ENCODE assay signal across 8 cellular contexts in the genomic region with DNA sequence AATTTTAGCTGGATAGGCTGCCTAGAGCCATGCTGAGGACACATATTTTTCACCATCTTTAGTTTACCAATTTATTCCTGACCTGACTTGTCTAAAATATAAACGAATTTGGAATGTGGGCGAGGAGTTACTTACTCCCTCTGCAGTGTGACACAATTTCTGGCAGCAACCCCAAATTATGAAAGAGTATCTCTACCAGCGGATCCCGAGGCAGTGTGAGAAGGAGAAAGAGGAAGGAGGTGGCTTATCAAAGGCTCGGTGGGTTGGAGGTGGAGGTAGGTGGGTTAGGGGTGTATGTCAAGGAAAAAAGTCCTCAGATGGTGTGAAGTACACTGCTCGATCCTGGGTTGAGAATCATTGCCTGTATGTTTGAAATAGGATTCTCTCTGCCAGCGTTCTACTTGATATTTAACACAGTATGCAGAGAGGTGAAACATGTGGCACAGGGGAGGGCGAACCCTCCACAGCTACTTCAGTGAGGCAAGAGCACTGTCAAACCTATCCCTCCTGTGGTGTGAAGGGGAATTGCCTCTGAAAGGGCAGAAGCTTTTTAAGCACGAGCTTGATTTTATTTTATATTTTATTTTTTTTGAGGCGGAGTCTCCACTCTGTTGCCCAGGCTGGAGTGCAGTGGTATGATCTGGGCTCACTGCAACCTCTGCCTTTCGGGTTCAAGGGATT.
DNase-seq lines count a peak whose midpoint lies in the region; ATAC-seq, FAIRE-seq and TF ChIP-seq lines count a peak whose summit lies in the region.

No MANE protein-coding gene starts in this region.

- POLR2A ChIA-PET in A549 (lab: Yijun Ruan, JAX) (no interaction called here), HepG2 (lab: Yijun Ruan, JAX) (interaction anchor here (0.9 to 1.3 kb wide), 7 partner anchors 14 to 164 kb away, joined by 3 to 14 read pairs (median 4); partner anchors contain the start of genes COQ10B, HSPD1, HSPE1 and SF3B1)

- BruUV-seq in HepG2 (replicated peaks; lab: Mats Ljungman, UMichigan) = no TSS peak

- TF ChIP-seq RAD21 in A549 (conservative IDR thresholded peaks at IDR 0.05 in 1 of 2, IDR thresholded peaks at IDR 0.05 in 1 of 2) = peak; percentile 43 to 51; a peak in 3 of 5 replicates
- TF ChIP-seq RAD21 in HepG2 (CRISPR knock-in tag; IDR thresholded peaks at IDR 0.05) = no peak

- CTCF ChIA-PET in A549 (lab: Yijun Ruan, JAX) = interaction anchor here (0.6 to 1.4 kb wide), 6 partner anchors 9 to 102 kb away, joined by 3 to 11 read pairs (median 4); no protein-coding TSS in a partner anchor
- CTCF ChIA-PET in HepG2 (lab: Yijun Ruan, JAX; ENCODE audit: low intra/inter-chr PET ratio, low total read pairs) = no interaction called here

- TF ChIP-seq POLR2A in A549 (IDR thresholded peaks at IDR 0.05; ENCODE audit: low read length) (no peak), body of pancreas (IDR thresholded peaks at IDR 0.05) (no peak), HepG2 (IDR thresholded peaks at IDR 0.05; ENCODE audit: insufficient read depth in 1 of 2, low read depth in 2 of 2, low read length in 2 of 2) (no peak)

- H3K4me3 ChIP-seq in A549 = no peak overlapping the region
- H3K4me3 ChIP-seq in body of pancreas = no peak overlapping the region
- peak overlapping the region in 1 of 3 experiments; percentile 14; a peak in 1 of 6 replicates for H3K4me3 ChIP-seq in HepG2 (replicated peaks in 1 of 3; ENCODE audit: insufficient read depth in 1 of 3, low read depth in 2 of 3, low read length in 3 of 3)

- WGBS in A549 (ENCODE audit: missing lambda C conversion rate) = 42% methylated on average over 11 of the region's 11 CpGs
- WGBS in body of pancreas, 2 donors = 53 to 54% methylated on average over 11 of the region's 11 CpGs
- 32% methylated on average over 11 of the region's 11 CpGs for WGBS in HepG2 (ENCODE audit: low lambda C conversion rate)

- H3K27ac ChIP-seq in A549 (peak overlapping the region in 1 of 2 experiments; percentile 21; a peak in 2 of 6 replicates), body of pancreas (no peak overlapping the region), HepG2 (ENCODE audit: extremely low read length, insufficient read depth, low read length) (no peak overlapping the region)

- H3K4me1 ChIP-seq in A549 (peaks cover 8% of the 10 kb centered on the region; the same call in 1 of the 3 replicates), body of pancreas (no peaks in the 10 kb centered on the region), HepG2 (ENCODE audit: insufficient read depth, low read length) (peaks cover 23% of the 10 kb centered on the region)

- peak; percentile 28 to 76 for DNase-seq in A549 (ENCODE audit: low read depth in 1 of 2, low spot score in 1 of 2)
- DNase-seq in GM18507 (ENCODE audit: extremely low spot score, insufficient read length, low read depth) = no peak
- DNase-seq in OCI-M1 (lab: John Stamatoyannopoulos, UW) = peak; percentile 77
- peak in 3 of 4 donors; percentile 19 to 42 (median 24) for DNase-seq in body of pancreas
- peak; percentile 69 for DNase-seq in HepG2 (ENCODE audit: low spot score)

- peak; percentile 23; the same call in 2 of the 3 replicates for TF ChIP-seq CTCF in A549 (IDR thresholded peaks at IDR 0.05)
- peak in 4 of 7 experiments; percentile 20 to 40 (median 34) for TF ChIP-seq CTCF in body of pancreas (IDR thresholded peaks at IDR 0.05)
- peak; percentile 52 for TF ChIP-seq CTCF in HepG2 (CRISPR knock-in tag; IDR thresholded peaks at IDR 0.05)

- no peak for FAIRE-seq in A549 (lab: Jason Lieb, UNC)
- FAIRE-seq in GM18507 (lab: Jason Lieb, UNC) = peak; percentile 71
- peak; percentile 64 for FAIRE-seq in HepG2 (lab: Jason Lieb, UNC)

- no peaks in the 10 kb centered on the region for H4K20me1 ChIP-seq in HepG2 (ENCODE audit: insufficient read depth, low read length)

- no peak overlapping the region for H3K9ac ChIP-seq in HepG2 (ENCODE audit: insufficient read depth, low read depth, low read length)

- no peaks in the 10 kb centered on the region for H3K36me3 ChIP-seq in body of pancreas (replicated peaks in 1 of 2; ENCODE audit: insufficient read depth in 1 of 2, low read depth in 2 of 2)
- H3K36me3 ChIP-seq in HepG2 (replicated peaks in 1 of 2; ENCODE audit: control insufficient read depth in 1 of 2, insufficient read depth in 2 of 2, low read length in 2 of 2) = no peaks in the 10 kb centered on the region

- H2AFZ ChIP-seq in HepG2 (ENCODE audit: low read length) = peak overlapping the region; percentile 92

- intact Hi-C loops in body of pancreas (cut with DNase I) = no loop called here
- intact Hi-C loops in HepG2 (cut with micrococcal nuclease; ENCODE audit: unreplicated experiment) = loop anchor here (2.0 to 5.0 kb wide), 3 partner anchors 82 to 177 kb away; partner anchors contain the start of genes HSPE1 and MOB4

- in situ Hi-C loops in HepG2 (cut with HindIII; ENCODE audit: extremely low pct_ligation_motif_present, low pct_unique_long_range_greater_than_20kb) = no loop called here

- H3K27me3 ChIP-seq in body of pancreas (no peaks in the 10 kb centered on the region), HepG2 (ENCODE audit: control insufficient read depth in 1 of 2, insufficient read depth in 2 of 2, low read length in 2 of 2) (peaks cover 0 to 17% of the 10 kb centered on the region in 2 experiments; a peak in 2 of 5 replicates)

- ATAC-seq in A549 = peak; percentile 92 to 94
- ATAC-seq in HG03135 (IDR thresholded peaks at IDR 0.05; ENCODE audit: unreplicated experiment) = peak; percentile 55
- ATAC-seq in body of pancreas = peak; percentile 64
- peak; percentile 97 for ATAC-seq in HepG2
- no peak for ATAC-seq in HG02970 (IDR thresholded peaks at IDR 0.05; ENCODE audit: low FRiP score, unreplicated experiment)
- ATAC-seq in GM18873 (IDR thresholded peaks at IDR 0.05; ENCODE audit: low FRiP score, unreplicated experiment) = no peak

- H3K4me2 ChIP-seq in A549 (peak overlapping the region; percentile 30; the same call in 2 of the 3 replicates), HepG2 (ENCODE audit: low read depth, low read length) (peak overlapping the region; percentile 62)

- no peaks in the 10 kb centered on the region for H3K9me3 ChIP-seq in A549
- no peaks in the 10 kb centered on the region for H3K9me3 ChIP-seq in body of pancreas
- H3K9me3 ChIP-seq in HepG2 (ENCODE audit: low read length) = no peaks in the 10 kb centered on the region

- no peaks in the 10 kb centered on the region for H3K79me2 ChIP-seq in HepG2 (ENCODE audit: insufficient read depth, low read length)

- TF ChIP-seq EP300 in A549 (IDR thresholded peaks at IDR 0.05) (no peak), HepG2 (IDR thresholded peaks at IDR 0.05; ENCODE audit: low read depth in 2 of 2, low read length in 2 of 2) (no peak), HepG2 (CRISPR knock-in tag; IDR thresholded peaks at IDR 0.05; ENCODE audit: borderline replicate concordance) (no peak)

TF ChIP-seq in A549, 52 proteins besides CTCF, POLR2A, EP300 and RAD21:
- TF ChIP-seq BCL3 (IDR thresholded peaks at IDR 0.05) (no peak), BHLHE40 (IDR thresholded peaks at IDR 0.05; ENCODE audit: low read depth, low read length) (no peak), E2F6 (IDR thresholded peaks at IDR 0.05; ENCODE audit: borderline replicate concordance, low read depth) (no peak), SMC3 (IDR thresholded peaks at IDR 0.05) (peak; percentile 47)
- TF ChIP-seq, protein P1, sequence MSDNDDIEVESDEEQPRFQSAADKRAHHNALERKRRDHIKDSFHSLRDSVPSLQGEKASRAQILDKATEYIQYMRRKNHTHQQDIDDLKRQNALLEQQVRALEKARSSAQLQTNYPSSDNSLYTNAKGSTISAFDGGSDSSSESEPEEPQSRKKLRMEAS (IDR thresholded peaks at IDR 0.05) = 0 out of 2 replicates have a peak, but pooled peaks have one; percentile 25

TF ChIP-seq in HepG2, 621 proteins besides CTCF, POLR2A, EP300 and RAD21 (continues in another document):
- TF ChIP-seq THAP11 (CRISPR knock-in tag; IDR thresholded peaks at IDR 0.05) = 0 out of 2 replicates have a peak, but pooled peaks have one; percentile 32
- TF ChIP-seq, protein P1 (IDR thresholded peaks at IDR 0.05) = peak; percentile 53
- TF ChIP-seq USF2 (IDR thresholded peaks at IDR 0.05; ENCODE audit: low read depth, low read length) = no peak
- no peak for TF ChIP-seq USF2 (CRISPR knock-in tag; IDR thresholded peaks at IDR 0.05; ENCODE audit: borderline replicate concordance)
- TF ChIP-seq FOSL2 (CRISPR knock-in tag; IDR thresholded peaks at IDR 0.05) = 0 out of 2 replicates have a peak, but pooled peaks have one; percentile 16
- TF ChIP-seq STAG1 (CRISPR knock-in tag; IDR thresholded peaks at IDR 0.05) = peak; percentile 67
- peak; percentile 42 for TF ChIP-seq SAP130 (CRISPR knock-in tag; IDR thresholded peaks at IDR 0.05; ENCODE audit: low read depth)
- TF ChIP-seq ARID2 (CRISPR knock-in tag; IDR thresholded peaks at IDR 0.05; ENCODE audit: borderline replicate concordance) = 0 out of 2 replicates have a peak, but pooled peaks have one; percentile 63
- 0 out of 2 replicates have a peak, but pooled peaks have one; percentile 40 for TF ChIP-seq ZNF354B (CRISPR knock-in tag; IDR thresholded peaks at IDR 0.05)
- TF ChIP-seq SMC3 (IDR thresholded peaks at IDR 0.05; ENCODE audit: low read length) = peak; percentile 82; the same call in 1 of the 2 replicates
- no peak for TF ChIP-seq GATAD1 (CRISPR knock-in tag; IDR thresholded peaks at IDR 0.05)
- no peak for TF ChIP-seq NFE2 (CRISPR knock-in tag; IDR thresholded peaks at IDR 0.05)
- TF ChIP-seq CEBPB (IDR thresholded peaks at IDR 0.05; ENCODE audit: borderline replicate concordance, low read depth, low read length) = peak; percentile 54; the same call in 1 of the 2 replicates

Comparison
In these comparisons a context has a peak if more than half of its experiments do, and no peak if none do; other contexts are left out.
1. ATAC-seq: peak in A549 (2 of 2), HG03135 (single experiment), body of pancreas (single experiment) and HepG2 (single experiment); none in HG02970 (single experiment) and GM18873 (single experiment).
2. Peak in every context shown above with its lines, with median percentiles within 50 percentile points of each other: CTCF ChIP-seq.